Comparison of ENCODE assay signal across 9 cellular contexts in genomic region chr10:86960003-86960862, GRCh38. TPM values are rescaled to one million over a fixed set of nuclear protein-coding genes. Genes with fewer than 3 reads are reported as not detected.
DNase-seq lines count a peak whose midpoint lies in the region; ATAC-seq and TF ChIP-seq lines count a peak whose summit lies in the region.
"Had no signal": no experiment of that assay in that cellular context is flagged by ENCODE, and none has a peak within 500 bp of the region (broad histone marks: within the 10 kb centered on the region; RNA-seq: fewer than 3 reads in every experiment).

No MANE protein-coding gene starts in this region.

- H3K36me3 ChIP-seq in DOHH2 (ENCODE audit: control insufficient read depth, low read length): no peaks in the 10 kb centered on the region

- DNase-seq in HL-60 (ENCODE audit: low read depth in 1 of 2, low spot score in 1 of 2): peak; percentile 34 to 67
- DNase-seq in T-helper 17 cell: peak in 1 of 3 donors; percentile 25
- peak; percentile 48 for DNase-seq in neural crest cell (ENCODE audit: low read depth, low spot score)
- DNase-seq in COR-L47 (lab: John Stamatoyannopoulos, UW): no peak
- no peak for DNase-seq in NCI-H1092 treated with DMSO at 0.1 percent for 48 hours (lab: John Stamatoyannopoulos, UW)

- H3K27ac ChIP-seq in DOHH2 (ENCODE audit: low read depth, low read length) (no peak overlapping the region), HL-60 (replicated peaks) (no peak overlapping the region)

- peak; percentile 94 for TF ChIP-seq CTCF in DOHH2 (IDR thresholded peaks at IDR 0.05; ENCODE audit: low read depth, low read length, poor library complexity, severe bottlenecking)
- TF ChIP-seq CTCF in HL-60 (IDR thresholded peaks at IDR 0.05; ENCODE audit: insufficient read depth, low read length): peak; percentile 91
- peak; percentile 81 for TF ChIP-seq CTCF in neural crest cell (conservative IDR thresholded peaks at IDR 0.05)

- no peaks in the 10 kb centered on the region for H3K9me2 ChIP-seq in DOHH2 (replicated peaks; ENCODE audit: control insufficient read depth, low read length)

- no peak overlapping the region for H3K27ac Mint-ChIP-seq in T-helper 17 cell
- peak overlapping the region; percentile 96 for H3K27ac Mint-ChIP-seq in neural crest cell (ENCODE audit: unreplicated experiment)

- no peak overlapping the region for H3K4me2 ChIP-seq in DOHH2 (ENCODE audit: low read length)

- ATAC-seq in GM19397 (IDR thresholded peaks at IDR 0.05; ENCODE audit: unreplicated experiment): peak; percentile 51
- peak; percentile 89 for ATAC-seq in T-helper 17 cell
- peak; percentile 67 for ATAC-seq in esophagus mucosa

- H3K27me3 ChIP-seq in DOHH2 (ENCODE audit: control insufficient read depth, low read length): no peaks in the 10 kb centered on the region
- H3K27me3 ChIP-seq in HL-60 (ENCODE audit: insufficient read depth, poor library complexity, severe bottlenecking): no peaks in the 10 kb centered on the region

- no peaks in the 10 kb centered on the region for H4K20me1 ChIP-seq in DOHH2 (ENCODE audit: control insufficient read depth, insufficient read depth, low read depth, low read length)

- H3K4me3 ChIP-seq in DOHH2 (ENCODE audit: low read length) (no peak overlapping the region), HL-60 (replicated peaks; ENCODE audit: insufficient read depth, low read length) (no peak overlapping the region)

- peaks cover 4% of the 10 kb centered on the region for H3K4me1 Mint-ChIP-seq in T-helper 17 cell
- H3K4me1 Mint-ChIP-seq in neural crest cell: peaks cover 24% of the 10 kb centered on the region

- no peaks in the 10 kb centered on the region for H3K36me3 Mint-ChIP-seq in T-helper 17 cell (ENCODE audit: low read depth)
- H3K36me3 Mint-ChIP-seq in neural crest cell (ENCODE audit: low read depth): no peaks in the 10 kb centered on the region

- no peaks in the 10 kb centered on the region for H3K79me2 ChIP-seq in DOHH2 (ENCODE audit: control insufficient read depth, low read length)

- H3K4me1 ChIP-seq in DOHH2 (ENCODE audit: control insufficient read depth, low read length): no peaks in the 10 kb centered on the region

- H3K27me3 Mint-ChIP-seq in T-helper 17 cell (no peaks in the 10 kb centered on the region), neural crest cell (ENCODE audit: low read depth) (no peaks in the 10 kb centered on the region)

- no peaks in the 10 kb centered on the region for H3F3A ChIP-seq in DOHH2 (ENCODE audit: control insufficient read depth, insufficient read depth)

- H3K9me3 ChIP-seq in DOHH2 (ENCODE audit: control insufficient read depth, insufficient read depth, low read length) (no peaks in the 10 kb centered on the region), T-helper 17 cell (ENCODE audit: control insufficient read depth, low read length, poor library complexity, severe bottlenecking) (no peaks in the 10 kb centered on the region)

- no peaks in the 10 kb centered on the region for H3K9me3 Mint-ChIP-seq in neural crest cell
- H3K9me3 Mint-ChIP-seq: dendritic cell treated with granulocyte-macrophage colony-stimulating factor and Interleukin-4, amounts not matched to agents 40 ng/mL and 50 ng/mL, for 4 days had no signal

- H3K4me3 Mint-ChIP-seq in T-helper 17 cell (no peak overlapping the region), neural crest cell (peak overlapping the region; percentile 56)
- H3K4me3 Mint-ChIP-seq: dendritic cell treated with granulocyte-macrophage colony-stimulating factor and Interleukin-4, amounts not matched to agents 40 ng/mL and 50 ng/mL, for 4 days had no signal

RNA-seq across cellular contexts. Expression of gene SNCG, which starts 1.8 kb away (rescaled TPM):
- total RNA-seq in T-helper 17 cell (not detected), esophagus mucosa (8.2 TPM), neural crest cell (7.8 and 8.2 TPM in 2 replicates)

RNA-seq across cellular contexts. Expression of gene MMRN2, which starts 2.8 kb away (rescaled TPM):
- 1 to 10 TPM in 1 of 2 donors, under 1 TPM in 1; 0.42 to 1.6 TPM for total RNA-seq in T-helper 17 cell
- total RNA-seq in esophagus mucosa: 9.0 TPM
- total RNA-seq in neural crest cell: 0.27 and 0.40 TPM in 2 replicates

RNA-seq across cellular contexts. Expression of gene ADIRF, which starts 8.0 kb away (rescaled TPM):
- under 1 TPM in 1 of 2 donors, not detected in 1; 0.42 TPM for total RNA-seq in T-helper 17 cell
- total RNA-seq in esophagus mucosa: 46.1 TPM
- not detected in 2 replicates for total RNA-seq in neural crest cell

RNA-seq across cellular contexts. Expression of gene FAM25A, which starts 59.9 kb away (rescaled TPM):
- total RNA-seq in T-helper 17 cell (not detected), esophagus mucosa (29.4 TPM), neural crest cell (not detected in 2 replicates)

Comparison
In these comparisons a context has a peak if more than half of its experiments do, and no peak if none do; other contexts are left out.
1. DNase-seq: peak in HL-60 (2 of 2) and neural crest cell (single experiment); none in COR-L47 (single experiment) and NCI-H1092 treated with DMSO at 0.1 percent for 48 hours (single experiment).
2. RNA of gene ADIRF, which starts 8.0 kb away (total RNA-seq): 46.1 TPM in esophagus mucosa (single experiment); 0.42 TPM in T-helper 17 cell and not detected in neural crest cell; every median in the first group is over 10 times any median in the second.
3. Peak in every context shown above with its lines, with median percentiles within 50 percentile points of each other: CTCF ChIP-seq and ATAC-seq.